8 cellular contexts compared by ENCODE assay signal in genomic region chr1:25544243-25544764, GRCh38. TPM values are rescaled to one million over a fixed set of nuclear protein-coding genes. Genes with fewer than 3 reads are reported as not detected.
DNase-seq lines count a peak whose midpoint lies in the region; ATAC-seq, FAIRE-seq and TF ChIP-seq lines count a peak whose summit lies in the region.

No MANE protein-coding gene starts in this region.

- TF ChIP-seq RAD21 in HepG2 (CRISPR knock-in tag; IDR thresholded peaks at IDR 0.05) = no peak

- POLR2A ChIA-PET in activated naive CD8-positive, alpha-beta T cell treated with anti-CD3 and anti-CD28 coated beads, Interleukin-2, amount 10 ng/mL, durations not matched to agents 7 days and 5 days (lab: Charles Lee) = interaction anchor here (1.2 to 2.4 kb wide), 4 partner anchors 9 to 23 kb away, joined by 4 to 13 read pairs (median 8); no protein-coding TSS in a partner anchor
- POLR2A ChIA-PET in HepG2 (lab: Yijun Ruan, JAX) = interaction anchor here (1.1 to 1.4 kb wide), 2 partner anchors 10 to 297 kb away, joined by 3 read pairs; partner anchors contain the start of gene RSRP1

- FAIRE-seq in HepG2 (lab: Jason Lieb, UNC) = no peak

- H3K36me3 Mint-ChIP-seq in activated naive CD4-positive, alpha-beta T cell treated with anti-CD3 and anti-CD28 coated beads, Interleukin-2, amount 10 ng/mL, durations not matched to agents 7 days and 5 days = peaks cover 16% of the 10 kb centered on the region
- H3K36me3 Mint-ChIP-seq in activated naive CD8-positive, alpha-beta T cell treated with anti-CD3 and anti-CD28 coated beads, Interleukin-2, amount 10 ng/mL, durations not matched to agents 7 days and 5 days = peaks cover 5% of the 10 kb centered on the region

- peak; percentile 38 for DNase-seq in activated naive CD4-positive, alpha-beta T cell treated with anti-CD3 and anti-CD28 coated beads, Interleukin-2, amount 10 ng/mL, durations not matched to agents 7 days and 5 days
- no peak for DNase-seq in activated naive CD4-positive, alpha-beta T cell (lab: John Stamatoyannopoulos, UW)
- DNase-seq in activated naive CD8-positive, alpha-beta T cell treated with anti-CD3 and anti-CD28 coated beads, Interleukin-2, amount 10 ng/mL, durations not matched to agents 7 days and 5 days = no peak
- DNase-seq in HepG2 (ENCODE audit: low spot score) = no peak
- DNase-seq in transverse colon = no peak
- DNase-seq in NCI-H1694 (lab: John Stamatoyannopoulos, UW) = no peak

- H3K27ac Mint-ChIP-seq in activated naive CD4-positive, alpha-beta T cell treated with anti-CD3 and anti-CD28 coated beads, Interleukin-2, amount 10 ng/mL, durations not matched to agents 7 days and 5 days = peak overlapping the region; percentile 77
- peak overlapping the region; percentile 70 for H3K27ac Mint-ChIP-seq in activated naive CD8-positive, alpha-beta T cell treated with anti-CD3 and anti-CD28 coated beads, Interleukin-2, amount 10 ng/mL, durations not matched to agents 7 days and 5 days

- no peak for TF ChIP-seq CTCF in HepG2 (CRISPR knock-in tag; IDR thresholded peaks at IDR 0.05)
- no peak for TF ChIP-seq CTCF in transverse colon (IDR thresholded peaks at IDR 0.05)

- peaks cover 50% of the 10 kb centered on the region for H3K4me1 Mint-ChIP-seq in activated naive CD4-positive, alpha-beta T cell treated with anti-CD3 and anti-CD28 coated beads, Interleukin-2, amount 10 ng/mL, durations not matched to agents 7 days and 5 days
- H3K4me1 Mint-ChIP-seq in activated naive CD8-positive, alpha-beta T cell treated with anti-CD3 and anti-CD28 coated beads, Interleukin-2, amount 10 ng/mL, durations not matched to agents 7 days and 5 days = peaks cover 38% of the 10 kb centered on the region

- H3K27me3 Mint-ChIP-seq in activated naive CD4-positive, alpha-beta T cell treated with anti-CD3 and anti-CD28 coated beads, Interleukin-2, amount 10 ng/mL, durations not matched to agents 7 days and 5 days = peaks cover 21% of the 10 kb centered on the region
- H3K27me3 Mint-ChIP-seq in activated naive CD8-positive, alpha-beta T cell treated with anti-CD3 and anti-CD28 coated beads, Interleukin-2, amount 10 ng/mL, durations not matched to agents 7 days and 5 days = peaks cover 2% of the 10 kb centered on the region

- peak overlapping the region; percentile 76 for H3K4me2 ChIP-seq in HepG2 (ENCODE audit: low read depth, low read length)

- H3K27ac ChIP-seq in HepG2 (ENCODE audit: extremely low read length, insufficient read depth, low read length) = peak overlapping the region; percentile 50
- H3K27ac ChIP-seq in transverse colon = peak overlapping the region; percentile 87 to 96 (median 90)

- TF ChIP-seq EP300 in HepG2 (IDR thresholded peaks at IDR 0.05; ENCODE audit: low read depth in 2 of 2, low read length in 2 of 2) (no peak), HepG2 (CRISPR knock-in tag; IDR thresholded peaks at IDR 0.05; ENCODE audit: borderline replicate concordance) (no peak), transverse colon (IDR thresholded peaks at IDR 0.05; ENCODE audit: low read depth) (no peak)

- BruUV-seq in HepG2 (replicated peaks; lab: Mats Ljungman, UMichigan) = no TSS peak

- TF ChIP-seq POLR2A in HepG2 (IDR thresholded peaks at IDR 0.05; ENCODE audit: insufficient read depth in 1 of 2, low read depth in 2 of 2, low read length in 2 of 2) (no peak), transverse colon (IDR thresholded peaks at IDR 0.05) (no peak)

- no peak for ATAC-seq in activated naive CD8-positive, alpha-beta T cell treated with anti-CD3 and anti-CD28 coated beads, Interleukin-2, amount 10 ng/mL, durations not matched to agents 7 days and 5 days (ENCODE audit: low read depth)
- ATAC-seq in HepG2 (peak; percentile 10), HG03432 (IDR thresholded peaks at IDR 0.05; ENCODE audit: unreplicated experiment) (no peak), HG03045 (IDR thresholded peaks at IDR 0.05; ENCODE audit: unreplicated experiment) (no peak)

- H3K9ac ChIP-seq in HepG2 (ENCODE audit: insufficient read depth, low read depth, low read length) = peak overlapping the region; percentile 71

- H3K4me1 ChIP-seq in HepG2 (ENCODE audit: insufficient read depth, low read length) = peaks cover 62% of the 10 kb centered on the region
- H3K4me1 ChIP-seq in transverse colon = peaks cover 23 to 49% (median 35%) of the 10 kb centered on the region in 4 donors

- no peaks in the 10 kb centered on the region for H3K79me2 ChIP-seq in HepG2 (ENCODE audit: insufficient read depth, low read length)

- H3K27me3 ChIP-seq in HepG2 (ENCODE audit: control insufficient read depth in 1 of 2, insufficient read depth in 2 of 2, low read length in 2 of 2) = no peaks in the 10 kb centered on the region; a peak in 1 of 5 replicates
- H3K27me3 ChIP-seq in transverse colon = no peaks in the 10 kb centered on the region

- H3K4me3 Mint-ChIP-seq in activated naive CD4-positive, alpha-beta T cell treated with anti-CD3 and anti-CD28 coated beads, Interleukin-2, amount 10 ng/mL, durations not matched to agents 7 days and 5 days = peak overlapping the region; percentile 85
- peak overlapping the region; percentile 88 for H3K4me3 Mint-ChIP-seq in activated naive CD8-positive, alpha-beta T cell treated with anti-CD3 and anti-CD28 coated beads, Interleukin-2, amount 10 ng/mL, durations not matched to agents 7 days and 5 days

- no peaks in the 10 kb centered on the region for H3K9me3 Mint-ChIP-seq in activated naive CD4-positive, alpha-beta T cell treated with anti-CD3 and anti-CD28 coated beads, Interleukin-2, amount 10 ng/mL, durations not matched to agents 7 days and 5 days
- H3K9me3 Mint-ChIP-seq in activated naive CD8-positive, alpha-beta T cell treated with anti-CD3 and anti-CD28 coated beads, Interleukin-2, amount 10 ng/mL, durations not matched to agents 7 days and 5 days = no peaks in the 10 kb centered on the region

- no peaks in the 10 kb centered on the region for H3K36me3 ChIP-seq in HepG2 (replicated peaks in 1 of 2; ENCODE audit: control insufficient read depth in 1 of 2, insufficient read depth in 2 of 2, low read length in 2 of 2)
- H3K36me3 ChIP-seq in transverse colon = no peaks in the 10 kb centered on the region

- H3K9me3 ChIP-seq in HepG2 (ENCODE audit: low read length) = no peaks in the 10 kb centered on the region
- H3K9me3 ChIP-seq in transverse colon = no peaks in the 10 kb centered on the region

- no peak overlapping the region for H2AFZ ChIP-seq in HepG2 (ENCODE audit: low read length)

- CTCF ChIA-PET in activated naive CD4-positive, alpha-beta T cell treated with anti-CD3 and anti-CD28 coated beads, Interleukin-2, amount 10 ng/mL, durations not matched to agents 7 days and 5 days (lab: Charles Lee) = interaction anchor here (0.6 to 0.9 kb wide), 2 partner anchors 15 to 25 kb away, joined by 3 read pairs; no protein-coding TSS in a partner anchor
- CTCF ChIA-PET in HepG2 (lab: Yijun Ruan, JAX; ENCODE audit: low intra/inter-chr PET ratio, low total read pairs) = no interaction called here

- H3K4me3 ChIP-seq in HepG2 (replicated peaks in 1 of 3; ENCODE audit: insufficient read depth in 1 of 3, low read depth in 2 of 3, low read length in 3 of 3) (peak overlapping the region; percentile 75 to 91 (median 89); a peak in 5 of 6 replicates), transverse colon (peak overlapping the region; percentile 53 to 90 (median 69))

- H4K20me1 ChIP-seq in HepG2 (ENCODE audit: insufficient read depth, low read length) = no peaks in the 10 kb centered on the region

- in situ Hi-C loops in HepG2 (cut with HindIII; ENCODE audit: extremely low pct_ligation_motif_present, low pct_unique_long_range_greater_than_20kb) = no loop called here
- in situ Hi-C loops in transverse colon (cut with MboI; ENCODE audit: low pct_ligation_motif_present in 1 of 4, low pct_unique_long_range_greater_than_20kb in 1 of 4, low sequenced_read_pairs in 3 of 4) = no loop called here

- intact Hi-C loops in HepG2 (cut with micrococcal nuclease; ENCODE audit: unreplicated experiment) = no loop called here
- intact Hi-C loops in transverse colon (cut with DNase I; ENCODE audit: low total_unique reads) = no loop called here

- 5% methylated on average over 16 of the region's 25 CpGs for WGBS in HepG2 (ENCODE audit: low lambda C conversion rate)
- WGBS in transverse colon (ENCODE audit: low coverage in 1 of 2), 2 donors = 12 to 20% methylated on average over 1 to 19 of the region's 25 CpGs

TF ChIP-seq in HepG2, 621 proteins besides CTCF, POLR2A, EP300 and RAD21 (continues in another document):
- TF ChIP-seq HMG20A (CRISPR knock-in tag; IDR thresholded peaks at IDR 0.05; ENCODE audit: borderline replicate concordance) = no peak

RNA-seq across cellular contexts. Expression of gene LDLRAP1, which starts 0.9 kb away (rescaled TPM):
- total RNA-seq in activated naive CD8-positive, alpha-beta T cell treated with anti-CD3 and anti-CD28 coated beads, Interleukin-2, amount 10 ng/mL, durations not matched to agents 7 days and 5 days = 10 to 100 TPM; 77.3 to 79.6 TPM
- 6.3 and 7.2 TPM in 2 replicates for total RNA-seq in HepG2 (2016; rRNA removed; fragmentation: Illumina TruSeq; extraction: Trizol)
- total RNA-seq in HepG2 (2016; cell fraction: cytosol; rRNA removed; fragmentation: Illumina TruSeq; extraction: Trizol; ENCODE audit: low read depth) = 1.6 and 1.8 TPM in 2 replicates
- 5.6 and 7.1 TPM in 2 replicates for total RNA-seq in HepG2 (2016; cell fraction: insoluble cytoplasmic fraction; rRNA removed; fragmentation: Illumina TruSeq; extraction: Trizol)
- 5.1 and 6.4 TPM in 2 replicates for total RNA-seq in HepG2 (2016; cell fraction: membrane; rRNA removed; fragmentation: Illumina TruSeq; extraction: Trizol)
- total RNA-seq in HepG2 (2016; cell fraction: nucleus; rRNA removed; fragmentation: Illumina TruSeq; extraction: Trizol) = 4.2 and 4.7 TPM in 2 replicates
- polyA plus RNA-seq in HepG2 (2011; rRNA removed) = 12.1 and 13.7 TPM in 2 replicates
- polyA plus RNA-seq in HepG2 (2011; cell fraction: cytosol; rRNA removed) = 9.5 and 10.4 TPM in 2 replicates
- polyA plus RNA-seq in HepG2 (2011; cell fraction: nucleus; rRNA removed) = 22.0 and 26.7 TPM in 2 replicates
- polyA plus RNA-seq in HepG2 (2012) = 7.7 and 7.8 TPM in 2 replicates
- 1.6 and 1.8 TPM in 2 replicates for polyA plus RNA-seq in HepG2 (2016; cell fraction: cytosol; fragmentation: Illumina TruSeq; extraction: Trizol; ENCODE audit: low read depth)
- 7.0 and 8.1 TPM in 2 replicates for polyA plus RNA-seq in HepG2 (2016; cell fraction: insoluble cytoplasmic fraction; fragmentation: Illumina TruSeq; extraction: Trizol; ENCODE audit: low read depth)
- 4.6 and 4.8 TPM in 2 replicates for polyA plus RNA-seq in HepG2 (2016; cell fraction: membrane; fragmentation: Illumina TruSeq; extraction: Trizol; ENCODE audit: low read depth)
- 12.0 and 13.6 TPM in 2 replicates for polyA plus RNA-seq in HepG2 (2016; cell fraction: nucleus; fragmentation: Illumina TruSeq; extraction: Trizol; ENCODE audit: insufficient read depth, low read depth)
- 12.3 and 19.3 TPM in 2 replicates for polyA minus RNA-seq in HepG2 (2011; rRNA and poly(A)+ RNA removed; ENCODE audit: low replicate concordance)
- 6.8 and 10.5 TPM in 2 replicates for polyA minus RNA-seq in HepG2 (2011; cell fraction: cytosol; rRNA and poly(A)+ RNA removed)
- polyA minus RNA-seq in HepG2 (2011; cell fraction: nucleus; rRNA and poly(A)+ RNA removed) = 6.1 and 6.2 TPM in 2 replicates
- 10 to 100 TPM; 24.9 to 75.6 (median 37.8) TPM for total RNA-seq in transverse colon
